Comparison of ENCODE assay signal across 8 cellular contexts in the genomic region with DNA sequence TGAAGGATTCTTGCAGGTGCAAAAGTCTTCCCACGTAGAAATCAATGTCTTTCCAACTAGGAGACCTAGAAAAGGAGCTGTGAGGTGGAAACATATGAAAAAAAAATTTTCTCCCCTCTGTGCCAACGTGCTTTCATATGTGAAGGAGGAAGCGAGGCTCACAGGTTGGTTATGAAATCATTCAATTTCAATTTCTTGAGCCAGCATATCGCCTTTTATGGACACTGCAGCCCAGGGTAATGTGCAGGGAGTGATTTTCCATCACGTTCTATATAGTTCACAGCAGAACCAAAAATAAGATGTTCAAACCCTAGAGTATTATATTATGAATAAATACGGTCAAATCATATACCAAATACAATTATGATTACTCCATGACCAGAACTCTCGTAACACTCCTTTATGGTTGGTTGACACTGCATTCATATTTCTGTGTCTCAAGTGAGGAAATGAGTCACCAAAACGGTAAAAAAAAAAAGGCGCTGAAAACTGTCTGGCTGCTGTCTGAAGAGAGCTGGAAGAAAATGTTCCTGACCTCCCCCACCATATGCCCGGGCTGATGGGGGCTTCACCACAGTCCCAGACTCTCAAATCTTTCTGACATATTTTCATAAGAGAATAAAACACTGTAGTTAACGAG.
DNase-seq lines count a peak whose midpoint lies in the region; ATAC-seq and TF ChIP-seq lines count a peak whose summit lies in the region.

No MANE protein-coding gene starts in this region.

- TF ChIP-seq CTCF in GM10248 (IDR thresholded peaks at IDR 0.05; ENCODE audit: control extremely low read depth, extremely low read depth, low read depth, missing control alignments) = no peak
- no peak for TF ChIP-seq CTCF in ascending aorta (IDR thresholded peaks at IDR 0.05)
- TF ChIP-seq CTCF in adrenal gland (IDR thresholded peaks at IDR 0.05) = no peak

- H3K4me3 ChIP-seq in ascending aorta = peak overlapping the region in 1 of 2 donors; percentile 8
- no peak overlapping the region for H3K4me3 ChIP-seq in trophoblast cell (ENCODE audit: low read depth, low read length)
- H3K4me3 ChIP-seq in adrenal gland = no peak overlapping the region

- H3K9me3 ChIP-seq in ascending aorta (no peaks in the 10 kb centered on the region), trophoblast cell (ENCODE audit: insufficient read depth, low read depth, low read length) (no peaks in the 10 kb centered on the region), adrenal gland (replicated peaks in 1 of 3) (no peaks in the 10 kb centered on the region)

- H2AK5ac ChIP-seq in trophoblast cell (ENCODE audit: low read length) = no peak overlapping the region

- H3K4me2 ChIP-seq in trophoblast cell (ENCODE audit: low read length) = no peak overlapping the region

- 100% methylated on average over 1 of the region's 11 CpGs for WGBS in trophoblast cell (ENCODE audit: extremely low coverage, insufficient coverage, insufficient read length)
- 55 to 63% (median 58%) methylated on average over 11 of the region's 11 CpGs for WGBS in adrenal gland, 4 donors

- H3K79me2 ChIP-seq in trophoblast cell (ENCODE audit: control insufficient read depth, insufficient read depth, low read length, poor library complexity) = no peaks in the 10 kb centered on the region

- ATAC-seq in GM21529 (IDR thresholded peaks at IDR 0.05; ENCODE audit: unreplicated experiment) = peak; percentile 71

- POLR2A ChIA-PET in GM10248 (lab: Yijun Ruan, JAX) = no interaction called here

- TF ChIP-seq POLR2A in adrenal gland (IDR thresholded peaks at IDR 0.05) = no peak

- no peak overlapping the region for H2BK12ac ChIP-seq in trophoblast cell (ENCODE audit: low read length)

- H3K27ac ChIP-seq in ascending aorta (peak overlapping the region; percentile 42 to 69), trophoblast cell (ENCODE audit: low read depth, low read length) (no peak overlapping the region), adrenal gland (no peak overlapping the region)

- H3K9ac ChIP-seq in trophoblast cell (ENCODE audit: low read length) = no peak overlapping the region

- H4K8ac ChIP-seq in trophoblast cell (ENCODE audit: low read depth, low read length) = no peak overlapping the region

- H2BK120ac ChIP-seq in trophoblast cell (ENCODE audit: insufficient read depth, low read length, poor library complexity) = no peak overlapping the region

- no peak overlapping the region for H3K14ac ChIP-seq in trophoblast cell (ENCODE audit: low read length)

- no peak overlapping the region for H3K23ac ChIP-seq in trophoblast cell (ENCODE audit: low read length)

- H3K4ac ChIP-seq in trophoblast cell (ENCODE audit: low read depth, low read length) = no peak overlapping the region

- no peak overlapping the region for H2BK5ac ChIP-seq in trophoblast cell (ENCODE audit: low read depth, low read length, poor library complexity)

- no peak overlapping the region for H3K18ac ChIP-seq in trophoblast cell (ENCODE audit: low read length)

- no peaks in the 10 kb centered on the region for H3K4me1 ChIP-seq in ascending aorta
- H3K4me1 ChIP-seq in trophoblast cell (ENCODE audit: control insufficient read depth in 1 of 2, insufficient read depth in 2 of 2, low read length in 2 of 2) = peaks cover 0 to 4% of the 10 kb centered on the region in 2 experiments
- no peaks in the 10 kb centered on the region for H3K4me1 ChIP-seq in adrenal gland (replicated peaks in 1 of 2)

- no peak overlapping the region for H2AFZ ChIP-seq in trophoblast cell (ENCODE audit: insufficient read depth, low read length, poor library complexity)

- H3K27me3 ChIP-seq in ascending aorta (no peaks in the 10 kb centered on the region), trophoblast cell (ENCODE audit: insufficient read depth, low read length) (no peaks in the 10 kb centered on the region), adrenal gland (peaks cover 3% of the 10 kb centered on the region)

- no peaks in the 10 kb centered on the region for H3K79me1 ChIP-seq in trophoblast cell (ENCODE audit: low read length)

- H3K36me3 ChIP-seq in ascending aorta (no peaks in the 10 kb centered on the region), trophoblast cell (ENCODE audit: control insufficient read depth in 1 of 2, insufficient read depth in 2 of 2, low read length in 2 of 2) (no peaks in the 10 kb centered on the region), adrenal gland (replicated peaks in 1 of 2) (no peaks in the 10 kb centered on the region)

- DNase-seq in GM10248 (ENCODE audit: extremely low spot score) = peak; percentile 45
- peak; percentile 66 to 69 for DNase-seq in Kasumi-1 (lab: John Stamatoyannopoulos, UW)
- DNase-seq in ascending aorta (ENCODE audit: low spot score in 2 of 2) = no peak
- DNase-seq in trophoblast cell = peak; percentile 7 to 67
- no peak for DNase-seq in cerebellar nuclear complex (lab: John Stamatoyannopoulos, UW)
- DNase-seq in adrenal gland = no peak
- no peak for DNase-seq in NCI-H82 treated with DMSO at 0.1 percent for 48 hours (lab: John Stamatoyannopoulos, UW; ENCODE audit: unreplicated experiment)

- no peak overlapping the region for H4K12ac ChIP-seq in trophoblast cell (ENCODE audit: low read depth, low read length)

- intact Hi-C loops in ascending aorta (cut with DNase I) = loop anchor here (2.0 kb wide), 1 partner anchor 38 kb away; no protein-coding TSS in a partner anchor
- intact Hi-C loops in adrenal gland (cut with DNase I) = no loop called here

- CTCF ChIA-PET in GM10248 (lab: Yijun Ruan, JAX) = interaction anchor here (2.0 kb wide), 1 partner anchor 10 kb away, joined by 5 read pairs; no protein-coding TSS in a partner anchor

- no peak overlapping the region for H4K91ac ChIP-seq in trophoblast cell (ENCODE audit: low read depth, low read length)

Comparison
In these comparisons a context has a peak if more than half of its experiments do, and no peak if none do; other contexts are left out.
1. DNase-seq: peak in GM10248 (single experiment), Kasumi-1 (2 of 2) and trophoblast cell (2 of 2); none in ascending aorta (0 of 2), cerebellar nuclear complex (0 of 2), adrenal gland (0 of 7) and NCI-H82 treated with DMSO at 0.1 percent for 48 hours (single experiment).
2. H3K27ac ChIP-seq: peak in ascending aorta (2 of 2); none in trophoblast cell (single experiment) and adrenal gland (0 of 5).